In genomic region chr15:63530235-63530634, GRCh38 we compare ENCODE assay signal across 20 cellular contexts. TPM values are rescaled to one million over a fixed set of nuclear protein-coding genes. Genes with fewer than 3 reads are reported as not detected.
A peak's percentile ranks its signal among the peaks of the same experiment; 100 is the strongest.
DNase-seq lines count a peak whose midpoint lies in the region; ATAC-seq and TF ChIP-seq lines count a peak whose summit lies in the region.
"Had no signal": no experiment of that assay in that cellular context is flagged by ENCODE, and none has a peak within 500 bp of the region (broad histone marks: within the 10 kb centered on the region; RNA-seq: fewer than 3 reads in every experiment).

No MANE protein-coding gene starts in this region.

- H3K4me3 Mint-ChIP-seq in natural killer cell treated with Interleukin-12 subunit alpha and Interleukin-12 subunit beta and Interleukin-15 and Interleukin-18, amount 100 ng/mL, for 72 hours = no peak overlapping the region
- H3K4me3 Mint-ChIP-seq: T-helper 2 cell treated with Interferon-gamma antibody and Interleukin-4, amounts not matched to agents 5 μg/mL and 100 μg/mL, for 36 hours had no signal

- no peak overlapping the region for H3K4me3 ChIP-seq in GM12865 (ENCODE audit: low read depth, low read length)
- H3K4me3 ChIP-seq: BLaER1, mucosa of descending colon, pancreas, SJCRH30, suprapubic skin had no signal

- H3K27ac Mint-ChIP-seq in natural killer cell treated with Interleukin-12 subunit alpha and Interleukin-12 subunit beta and Interleukin-15 and Interleukin-18, amount 100 ng/mL, for 72 hours = peak overlapping the region; percentile 4 to 76
- H3K27ac Mint-ChIP-seq: T-helper 2 cell treated with Interferon-gamma antibody and Interleukin-4, amounts not matched to agents 5 μg/mL and 100 μg/mL, for 36 hours had no signal

- no peaks in the 10 kb centered on the region for H3K27me3 Mint-ChIP-seq in natural killer cell treated with Interleukin-12 subunit alpha and Interleukin-12 subunit beta and Interleukin-15 and Interleukin-18, amount 100 ng/mL, for 72 hours

- H3K4me1 Mint-ChIP-seq in natural killer cell treated with Interleukin-12 subunit alpha and Interleukin-12 subunit beta and Interleukin-15 and Interleukin-18, amount 100 ng/mL, for 72 hours (ENCODE audit: low read depth in 2 of 2) = peaks cover 59 to 71% of the 10 kb centered on the region in 2 donors

- no peaks in the 10 kb centered on the region for H3K36me3 Mint-ChIP-seq in natural killer cell treated with Interleukin-12 subunit alpha and Interleukin-12 subunit beta and Interleukin-15 and Interleukin-18, amount 100 ng/mL, for 72 hours

- DNase-seq in activated CD4-positive, CD25-positive, alpha-beta regulatory T cell treated with anti-CD3 and anti-CD28 coated beads, Interleukin-2, amount 50 U/mL, for 72 hours = no peak
- peak; percentile 37 for DNase-seq in GM12865 (ENCODE audit: low read depth)
- peak; percentile 46 for DNase-seq in activated naive CD4-positive, alpha-beta T cell treated with anti-CD3 and anti-CD28 coated beads, Interleukin-2, amount 50 U/mL, for 16 hours
- no peak for DNase-seq in natural killer cell treated with Interleukin-12 subunit alpha and Interleukin-12 subunit beta and Interleukin-15 and Interleukin-18, amount 100 ng/mL, for 72 hours (ENCODE audit: low spot score)
- no peak for DNase-seq in kidney glomerular epithelial cell (lab: John Stamatoyannopoulos, UW)
- no peak for DNase-seq in GM10266 (ENCODE audit: extremely low spot score)
- DNase-seq: activated CD4-positive, CD25-positive, alpha-beta regulatory T cell; effector memory CD4-positive, alpha-beta T cell; GF-D8; mucosa of descending colon; NCI-H1930; NCI-H345; pancreas; SJCRH30 had no signal

- TF ChIP-seq CTCF in GM12865 (IDR thresholded peaks at IDR 0.05; ENCODE audit: insufficient read depth, low read depth, low read length, missing control alignments) (no peak), GM10266 (IDR thresholded peaks at IDR 0.05; ENCODE audit: control insufficient read depth, insufficient read depth, low read depth, missing control alignments) (no peak)

- peak; percentile 32 to 50 for ATAC-seq in activated CD4-positive, CD25-positive, alpha-beta regulatory T cell treated with anti-CD3 and anti-CD28 coated beads, Interleukin-2, amount 50 U/mL, for 24 hours
- no peak for ATAC-seq in natural killer cell treated with Interleukin-12 subunit alpha and Interleukin-12 subunit beta and Interleukin-15 and Interleukin-18, amount 100 ng/mL, for 72 hours
- ATAC-seq in HG03139 (IDR thresholded peaks at IDR 0.05; ENCODE audit: unreplicated experiment) = no peak
- ATAC-seq: mucosa of descending colon, pancreas, sciatic nerve had no signal

- no peaks in the 10 kb centered on the region for H3K9me3 Mint-ChIP-seq in natural killer cell treated with Interleukin-12 subunit alpha and Interleukin-12 subunit beta and Interleukin-15 and Interleukin-18, amount 100 ng/mL, for 72 hours
- H3K9me3 Mint-ChIP-seq: T-helper 2 cell treated with Interferon-gamma antibody and Interleukin-4, amounts not matched to agents 5 μg/mL and 100 μg/mL, for 36 hours had no signal

RNA-seq across cellular contexts. Expression of gene USP3, which starts 25.8 kb away (rescaled TPM):
- 10 to 100 TPM; 70.0 to 75.3 TPM for total RNA-seq in natural killer cell treated with Interleukin-12 subunit alpha and Interleukin-12 subunit beta and Interleukin-15 and Interleukin-18, amount 100 ng/mL, for 72 hours

Comparison
In these comparisons a context has a peak if more than half of its experiments do, and no peak if none do; other contexts are left out.
1. ATAC-seq: peak in activated CD4-positive, CD25-positive, alpha-beta regulatory T cell treated with anti-CD3 and anti-CD28 coated beads, Interleukin-2, amount 50 U/mL, for 24 hours (2 of 2); none in natural killer cell treated with Interleukin-12 subunit alpha and Interleukin-12 subunit beta and Interleukin-15 and Interleukin-18, amount 100 ng/mL, for 72 hours (0 of 2) and HG03139 (single experiment).
2. DNase-seq: peak in GM12865 (single experiment) and activated naive CD4-positive, alpha-beta T cell treated with anti-CD3 and anti-CD28 coated beads, Interleukin-2, amount 50 U/mL, for 16 hours (single experiment); none in activated CD4-positive, CD25-positive, alpha-beta regulatory T cell treated with anti-CD3 and anti-CD28 coated beads, Interleukin-2, amount 50 U/mL, for 72 hours (single experiment), natural killer cell treated with Interleukin-12 subunit alpha and Interleukin-12 subunit beta and Interleukin-15 and Interleukin-18, amount 100 ng/mL, for 72 hours (single experiment), kidney glomerular epithelial cell (single experiment) and GM10266 (single experiment).